In the genomic region with DNA sequence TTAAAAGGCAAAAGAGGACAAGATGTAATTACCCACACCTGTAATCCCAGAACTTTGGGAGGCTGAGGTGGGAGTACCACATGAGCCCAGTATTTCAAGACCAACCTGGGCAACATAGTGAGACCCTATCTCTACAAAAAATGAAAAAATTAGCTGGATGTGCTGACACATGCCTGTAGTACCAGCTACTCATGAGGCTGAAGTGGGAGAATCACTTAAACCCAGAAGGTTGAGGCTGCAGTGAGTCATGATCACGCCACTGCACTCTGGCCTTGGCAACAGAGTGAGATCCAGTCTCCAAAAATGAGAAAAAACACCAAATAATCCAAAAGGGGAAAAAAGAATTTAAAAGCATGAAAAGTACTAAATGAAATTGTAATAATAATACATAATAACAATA, we compare ENCODE assay signal across 1 cellular context.
TF ChIP-seq lines count a peak whose summit lies in the region.

No MANE protein-coding gene starts in this region.

TF ChIP-seq in K562, 482 proteins besides CTCF, POLR2A, EP300 and RAD21:
- TF ChIP-seq, protein P1, sequence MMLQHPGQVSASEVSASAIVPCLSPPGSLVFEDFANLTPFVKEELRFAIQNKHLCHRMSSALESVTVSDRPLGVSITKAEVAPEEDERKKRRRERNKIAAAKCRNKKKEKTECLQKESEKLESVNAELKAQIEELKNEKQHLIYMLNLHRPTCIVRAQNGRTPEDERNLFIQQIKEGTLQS (IDR thresholded peaks at IDR 0.05) = peak; percentile 47; the same call in 1 of the 2 replicates
- TF ChIP-seq, protein P1 (CRISPR knock-in tag; conservative IDR thresholded peaks at IDR 0.05) = no peak
- no peak for TF ChIP-seq CREBBP (IDR thresholded peaks at IDR 0.05; ENCODE audit: low read depth, low read length)
- TF ChIP-seq ZNF121 (CRISPR knock-in tag; conservative IDR thresholded peaks at IDR 0.05) = peak; percentile 21; the same call in 1 of the 2 replicates
- peak; percentile 65 for TF ChIP-seq FOSL1 (tag; conservative IDR thresholded peaks at IDR 0.05)
- no peak for TF ChIP-seq TARDBP (IDR thresholded peaks at IDR 0.05)
